ENCODE assay signal across 19 cellular contexts in genomic region chr14:91754819-91755218, GRCh38. TPM values are rescaled to one million over a fixed set of nuclear protein-coding genes. Genes with fewer than 3 reads are reported as not detected.
A peak's percentile ranks its signal among the peaks of the same experiment; 100 is the strongest.
DNase-seq lines count a peak whose midpoint lies in the region; ATAC-seq, FAIRE-seq and TF ChIP-seq lines count a peak whose summit lies in the region.
"Had no signal": no experiment of that assay in that cellular context is flagged by ENCODE, and none has a peak within 500 bp of the region (broad histone marks: within the 10 kb centered on the region; RNA-seq: fewer than 3 reads in every experiment).

No MANE protein-coding gene starts in this region.

- DNase-seq in heart right ventricle (no peak), Right ventricle myocardium superior (no peak), RWPE2 (ENCODE audit: low spot score) (no peak), left kidney (ENCODE audit: low read depth, low spot score) (peak; percentile 4), transverse colon (peak; percentile 18), frontal cortex (ENCODE audit: low spot score in 2 of 2) (no peak), smooth muscle cell (lab: John Stamatoyannopoulos, UW; ENCODE audit: unreplicated experiment) (no peak)
- DNase-seq: activated effector memory CD4-positive, alpha-beta T cell treated with Interleukin-2 at 50 U/mL for 16 hours; CD8-positive, alpha-beta memory T cell; central memory CD4-positive, alpha-beta T cell; effector CD4-positive, alpha-beta T cell; NCI-H187 treated with DMSO at 0.1 percent for 48 hours; SK-N-SH; T1000 had no signal

- in situ Hi-C loops in transverse colon (cut with MboI; ENCODE audit: low pct_ligation_motif_present in 1 of 4, low pct_unique_long_range_greater_than_20kb in 1 of 4, low sequenced_read_pairs in 3 of 4), result no loop called here

- no peak for TF ChIP-seq EP300 in transverse colon (IDR thresholded peaks at IDR 0.05; ENCODE audit: low read depth)

- H3K79me2 ChIP-seq in smooth muscle cell (ENCODE audit: low read depth), result no peaks in the 10 kb centered on the region

- intact Hi-C loops in heart right ventricle (cut with DNase I) (no loop called here), Right ventricle myocardium superior (cut with DNase I) (no loop called here), transverse colon (cut with DNase I; ENCODE audit: low total_unique reads) (no loop called here)

- H2AFZ ChIP-seq in smooth muscle cell (ENCODE audit: low read depth), result no peak overlapping the region
- H2AFZ ChIP-seq: GM23338, neural progenitor cell had no signal

- H3K36me3 ChIP-seq in heart right ventricle, result no peaks in the 10 kb centered on the region
- no peaks in the 10 kb centered on the region for H3K36me3 ChIP-seq in RWPE2 (ENCODE audit: low read depth)
- H3K36me3 ChIP-seq in transverse colon, result no peaks in the 10 kb centered on the region
- H3K36me3 ChIP-seq in smooth muscle cell (ENCODE audit: low read depth), result no peaks in the 10 kb centered on the region
- H3K36me3 ChIP-seq: esophagus muscularis mucosa, neural progenitor cell had no signal

- H3K4me3 ChIP-seq in heart right ventricle, result no peak overlapping the region
- H3K4me3 ChIP-seq in RWPE2 (ENCODE audit: severe bottlenecking), result no peak overlapping the region
- H3K4me3 ChIP-seq in transverse colon, result no peak overlapping the region
- H3K4me3 ChIP-seq in smooth muscle cell, result no peak overlapping the region
- H3K4me3 ChIP-seq: esophagus muscularis mucosa, GM23338, neural progenitor cell had no signal

- no peak for ATAC-seq in heart right ventricle
- no peak for ATAC-seq in Right ventricle myocardium superior (ENCODE audit: poor library complexity)
- no peak for ATAC-seq in RWPE2 (ENCODE audit: low read depth)
- no peak for ATAC-seq in HG03442 (IDR thresholded peaks at IDR 0.05; ENCODE audit: unreplicated experiment)

- TF ChIP-seq POLR2A in transverse colon (IDR thresholded peaks at IDR 0.05), result no peak

- peaks cover 0 to 8% (median 0%) of the 10 kb centered on the region in 11 donors for H3K9me3 ChIP-seq in heart right ventricle
- no peaks in the 10 kb centered on the region for H3K9me3 ChIP-seq in RWPE2 (ENCODE audit: severe bottlenecking)
- H3K9me3 ChIP-seq in transverse colon, result no peaks in the 10 kb centered on the region
- no peaks in the 10 kb centered on the region for H3K9me3 ChIP-seq in smooth muscle cell (replicated peaks; ENCODE audit: low read depth)
- H3K9me3 ChIP-seq: esophagus muscularis mucosa, SK-N-SH had no signal

- H3K27ac ChIP-seq in heart right ventricle (peak overlapping the region in 8 of 10 donors; percentile 23 to 75 (median 65)), RWPE2 (ENCODE audit: poor library complexity, severe bottlenecking) (peak overlapping the region; percentile 87), transverse colon (peak overlapping the region; percentile 69 to 82 (median 80)), smooth muscle cell (ENCODE audit: low read depth) (no peak overlapping the region)
- H3K27ac ChIP-seq: esophagus muscularis mucosa, neural progenitor cell had no signal

- H3K4me1 ChIP-seq in heart right ventricle, result peaks cover 0 to 28% (median 10%) of the 10 kb centered on the region in 9 donors
- peaks cover 26% of the 10 kb centered on the region for H3K4me1 ChIP-seq in RWPE2 (ENCODE audit: insufficient read depth, poor library complexity, severe bottlenecking)
- H3K4me1 ChIP-seq in transverse colon, result peaks cover 0 to 44% (median 17%) of the 10 kb centered on the region in 4 donors
- no peaks in the 10 kb centered on the region for H3K4me1 ChIP-seq in smooth muscle cell (ENCODE audit: low read depth)
- H3K4me1 ChIP-seq: neural progenitor cell had no signal

- H3F3A ChIP-seq in smooth muscle cell (ENCODE audit: low read depth), result no peaks in the 10 kb centered on the region

- WGBS in heart right ventricle, 2 donors, result 0 to 15% methylated on average over 1 of the region's 1 CpG
- WGBS in transverse colon (ENCODE audit: low coverage in 1 of 2), 2 donors, result 0 to 25% methylated on average over 1 of the region's 1 CpG
- WGBS in smooth muscle cell (ENCODE audit: low lambda C conversion rate), result 100% methylated on average over 1 of the region's 1 CpG

- TF ChIP-seq CTCF in heart right ventricle (IDR thresholded peaks at IDR 0.05) (no peak), RWPE2 (IDR thresholded peaks at IDR 0.05; ENCODE audit: poor library complexity, severe bottlenecking) (no peak), transverse colon (IDR thresholded peaks at IDR 0.05) (no peak), smooth muscle cell (IDR thresholded peaks at IDR 0.05; ENCODE audit: borderline replicate concordance, insufficient read depth, poor library complexity, severe bottlenecking) (no peak)

- H3K4me2 ChIP-seq in smooth muscle cell, result no peak overlapping the region
- H3K4me2 ChIP-seq: GM23338, neural progenitor cell, SK-N-SH had no signal

- H3K27me3 ChIP-seq in heart right ventricle (no peaks in the 10 kb centered on the region), RWPE2 (ENCODE audit: insufficient read depth, poor library complexity, severe bottlenecking) (no peaks in the 10 kb centered on the region), transverse colon (no peaks in the 10 kb centered on the region), smooth muscle cell (ENCODE audit: low read depth) (no peaks in the 10 kb centered on the region)
- H3K27me3 ChIP-seq: esophagus muscularis mucosa, neural progenitor cell had no signal

- no peaks in the 10 kb centered on the region for H4K20me1 ChIP-seq in smooth muscle cell (ENCODE audit: low read depth)

- no peak for FAIRE-seq in frontal cortex (lab: Jason Lieb, UNC)

- no peak overlapping the region for H3K9ac ChIP-seq in smooth muscle cell (ENCODE audit: low read depth)
- H3K9ac ChIP-seq: neural progenitor cell, SK-N-SH had no signal

RNA-seq across cellular contexts. Expression of gene CATSPERB, which starts 22.9 kb away (rescaled TPM):
- total RNA-seq in heart right ventricle (1 to 10 TPM in 2 of 10 donors, under 1 TPM in 7, not detected in 1; 0.15 to 1.5 (median 0.57) TPM), Right ventricle myocardium superior (1.6 TPM), transverse colon (1 to 10 TPM in 3 of 4 donors, not detected in 1; 1.2 to 5.1 (median 3.8) TPM), frontal cortex (4.1 TPM), smooth muscle cell (0.18 and 0.27 TPM in 2 replicates)
- polyA plus RNA-seq in heart right ventricle (under 1 TPM; 0.10 to 0.66 TPM), smooth muscle cell (not detected in 2 replicates)
- total RNA-seq: M059J had no signal

Comparison
In these comparisons a context has a peak if more than half of its experiments do, and no peak if none do; other contexts are left out.
1. DNase-seq: peak in left kidney (single experiment) and transverse colon (single experiment); none in heart right ventricle (0 of 2), Right ventricle myocardium superior (single experiment), RWPE2 (single experiment), frontal cortex (0 of 2) and smooth muscle cell (single experiment).